ENCODE assay signal across 10 cellular contexts in the genomic region with DNA sequence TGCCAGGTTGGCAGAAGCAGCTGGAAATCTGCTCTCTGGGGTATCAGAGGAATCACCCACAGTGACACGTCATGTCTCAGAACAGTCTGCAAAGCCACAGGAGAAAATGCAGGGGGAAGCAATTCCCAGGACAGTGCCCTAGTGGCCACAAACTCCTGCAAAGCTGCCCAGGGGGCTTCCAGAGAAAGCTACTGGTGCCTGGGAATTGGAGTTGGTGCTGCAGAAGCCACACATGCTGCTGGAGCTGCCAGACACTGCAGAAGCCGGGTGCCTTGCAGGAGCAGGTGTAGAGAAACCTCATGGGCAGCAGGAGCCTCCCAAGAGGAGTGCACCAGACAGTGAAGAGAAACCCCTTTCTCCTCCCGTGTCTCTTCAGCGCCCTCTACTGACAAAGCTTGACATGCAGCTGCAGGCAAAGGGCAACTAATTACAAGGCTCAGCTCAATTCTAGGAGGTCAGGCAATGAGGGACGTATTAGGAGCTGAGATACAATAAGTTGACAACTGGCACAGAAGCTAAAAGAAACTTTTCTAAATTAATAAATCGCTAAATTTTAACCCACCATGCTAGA. TPM values are rescaled to one million over a fixed set of nuclear protein-coding genes. Genes with fewer than 3 reads are reported as not detected.
DNase-seq lines count a peak whose midpoint lies in the region; ATAC-seq and TF ChIP-seq lines count a peak whose summit lies in the region.
"Had no signal": no experiment of that assay in that cellular context is flagged by ENCODE, and none has a peak within 500 bp of the region (broad histone marks: within the 10 kb centered on the region; RNA-seq: fewer than 3 reads in every experiment).

No MANE protein-coding gene starts in this region.

- H3K27ac ChIP-seq in upper lobe of right lung, result no peak overlapping the region
- H3K27ac ChIP-seq: thyroid gland had no signal

- no peak overlapping the region for H3K4me3 Mint-ChIP-seq in activated naive CD8-positive, alpha-beta T cell treated with anti-CD3 and anti-CD28 coated beads, Interleukin-2, amount 50 U/mL, for 24 hours
- H3K4me3 Mint-ChIP-seq: immature natural killer cell had no signal

- no peaks in the 10 kb centered on the region for H3K36me3 ChIP-seq in upper lobe of right lung
- H3K36me3 ChIP-seq: thyroid gland had no signal

- DNase-seq in activated CD4-positive, alpha-beta T cell treated with anti-CD3 and anti-CD28 coated beads for 48 hours, result peak; percentile 57
- DNase-seq in activated CD4-positive, alpha-beta T cell treated with anti-CD3 and anti-CD28 coated beads for 1 hour, result no peak
- DNase-seq in activated naive CD8-positive, alpha-beta T cell treated with anti-CD3 and anti-CD28 coated beads, Interleukin-2, amount 50 U/mL, for 24 hours, result peak; percentile 38
- DNase-seq in retinal pigment epithelial cell (ENCODE audit: low read depth) (no peak), activated gamma-delta T cell (lab: John Stamatoyannopoulos, UW) (no peak), upper lobe of right lung (no peak)
- DNase-seq: immature natural killer cell, thyroid gland had no signal

- H3K27me3 Mint-ChIP-seq in activated naive CD8-positive, alpha-beta T cell treated with anti-CD3 and anti-CD28 coated beads, Interleukin-2, amount 50 U/mL, for 24 hours, result peaks cover 10% of the 10 kb centered on the region

- TF ChIP-seq CTCF in LNCAP (IDR thresholded peaks at IDR 0.05) (peak; percentile 20; the same call in 1 of the 2 replicates), retinal pigment epithelial cell (conservative IDR thresholded peaks at IDR 0.05; ENCODE audit: low read depth, low read length) (peak; percentile 39), upper lobe of right lung (IDR thresholded peaks at IDR 0.05) (no peak)

- H3K4me1 Mint-ChIP-seq in activated naive CD8-positive, alpha-beta T cell treated with anti-CD3 and anti-CD28 coated beads, Interleukin-2, amount 50 U/mL, for 24 hours, result peaks cover 8% of the 10 kb centered on the region

- ATAC-seq in activated naive CD8-positive, alpha-beta T cell treated with anti-CD3 and anti-CD28 coated beads, Interleukin-2, amount 50 U/mL, for 24 hours, result peak; percentile 16
- ATAC-seq in HG03280 (IDR thresholded peaks at IDR 0.05; ENCODE audit: unreplicated experiment) (no peak), upper lobe of right lung (no peak)

- H3K9me3 Mint-ChIP-seq in activated naive CD8-positive, alpha-beta T cell treated with anti-CD3 and anti-CD28 coated beads, Interleukin-2, amount 50 U/mL, for 24 hours, result peaks cover 4% of the 10 kb centered on the region

- intact Hi-C loops in upper lobe of right lung (cut with DNase I), result no loop called here

- no peak overlapping the region for H3K27ac Mint-ChIP-seq in activated naive CD8-positive, alpha-beta T cell treated with anti-CD3 and anti-CD28 coated beads, Interleukin-2, amount 50 U/mL, for 24 hours
- H3K27ac Mint-ChIP-seq: immature natural killer cell had no signal

- H3K4me1 ChIP-seq in upper lobe of right lung, result peaks cover 6% of the 10 kb centered on the region
- H3K4me1 ChIP-seq: thyroid gland had no signal

- H3K36me3 Mint-ChIP-seq in activated naive CD8-positive, alpha-beta T cell treated with anti-CD3 and anti-CD28 coated beads, Interleukin-2, amount 50 U/mL, for 24 hours (ENCODE audit: low read depth), result no peaks in the 10 kb centered on the region
- H3K36me3 Mint-ChIP-seq: immature natural killer cell had no signal

- no peaks in the 10 kb centered on the region for H3K27me3 ChIP-seq in upper lobe of right lung
- H3K27me3 ChIP-seq: thyroid gland had no signal

- H3K4me3 ChIP-seq in retinal pigment epithelial cell (ENCODE audit: low read length) (no peak overlapping the region), upper lobe of right lung (no peak overlapping the region)
- H3K4me3 ChIP-seq: thyroid gland had no signal

- peaks cover 5% of the 10 kb centered on the region for H3K9me3 ChIP-seq in upper lobe of right lung
- H3K9me3 ChIP-seq: thyroid gland had no signal

RNA-seq across cellular contexts. Expression of a gene that starts 30.2 kb away (rescaled TPM):
- 55.2 TPM for total RNA-seq in upper lobe of right lung

Comparison
In these comparisons a context has a peak if more than half of its experiments do, and no peak if none do; other contexts are left out.
1. DNase-seq: peak in activated CD4-positive, alpha-beta T cell treated with anti-CD3 and anti-CD28 coated beads for 48 hours (single experiment) and activated naive CD8-positive, alpha-beta T cell treated with anti-CD3 and anti-CD28 coated beads, Interleukin-2, amount 50 U/mL, for 24 hours (single experiment); none in activated CD4-positive, alpha-beta T cell treated with anti-CD3 and anti-CD28 coated beads for 1 hour (single experiment), retinal pigment epithelial cell (single experiment), activated gamma-delta T cell (single experiment) and upper lobe of right lung (single experiment).